1 cellular context compared by ENCODE assay signal in genomic region chr9:77111408-77111807, GRCh38.
"Had no signal": no experiment of that assay in that cellular context is flagged by ENCODE, and none has a peak within 500 bp of the region (broad histone marks: within the 10 kb centered on the region; RNA-seq: fewer than 3 reads in every experiment).

No MANE protein-coding gene starts in this region.

- H3K9me3 ChIP-seq: MG63 had no signal

- H3K4me3 ChIP-seq: MG63 had no signal

- H3K36me3 ChIP-seq: MG63 had no signal
